Comparison of ENCODE assay signal across 10 cellular contexts in genomic region chr10:102814456-102814871, GRCh38. TPM values are rescaled to one million over a fixed set of nuclear protein-coding genes. Genes with fewer than 3 reads are reported as not detected.
DNase-seq lines count a peak whose midpoint lies in the region; ATAC-seq, FAIRE-seq and TF ChIP-seq lines count a peak whose summit lies in the region.
"Had no signal": no experiment of that assay in that cellular context is flagged by ENCODE, and none has a peak within 500 bp of the region (broad histone marks: within the 10 kb centered on the region; RNA-seq: fewer than 3 reads in every experiment).

No MANE protein-coding gene starts in this region.

- no peak overlapping the region for H3K56ac ChIP-seq in H1 (replicated peaks; ENCODE audit: insufficient read length, low read depth, low read length)

- no peak overlapping the region for H2BK120ac ChIP-seq in H1 (replicated peaks; ENCODE audit: low read depth, low read length)

- H3K4me1 ChIP-seq in H1 (replicated peaks in 1 of 4; ENCODE audit: control insufficient read depth in 3 of 4, insufficient read depth in 4 of 4, low read length in 3 of 4) (peaks cover 0 to 7% (median 2%) of the 10 kb centered on the region in 4 experiments; a peak in 4 of 7 replicates), thoracic aorta (ENCODE audit: control insufficient read depth in 1 of 2, low read depth in 2 of 2) (peaks cover 30 to 49% of the 10 kb centered on the region in 2 donors)

- WGBS in H1 (ENCODE audit: extremely low coverage in 1 of 2, insufficient coverage in 1 of 2, insufficient read length in 1 of 2, insufficient replicate concordance in 2 of 2, low coverage in 1 of 2, low lambda C conversion rate in 2 of 2, missing lambda C conversion rate in 1 of 2), 2 experiments, result 85% methylated on average over 8 of the region's 8 CpGs; no CpG with 5 or more reads in 1 of the 2 experiments

- H3K9ac ChIP-seq in H1 (replicated peaks in 1 of 4; ENCODE audit: extremely low read depth in 1 of 4, low read depth in 3 of 4, low read length in 3 of 4), result no peak overlapping the region

- H3K9me3 ChIP-seq in H1 (ENCODE audit: insufficient read depth in 2 of 2, low read depth in 1 of 2, low read length in 1 of 2) (no peaks in the 10 kb centered on the region), thoracic aorta (no peaks in the 10 kb centered on the region)

- H2BK20ac ChIP-seq in H1 (ENCODE audit: low read length), result no peak overlapping the region

- H3K79me2 ChIP-seq in H1 (ENCODE audit: control insufficient read depth in 1 of 2, insufficient read depth in 2 of 2, low read length in 2 of 2), result no peaks in the 10 kb centered on the region

- POLR2A ChIA-PET in H1 (lab: Charles Lee; ENCODE audit: partially characterized antibody), result no interaction called here

- no peak overlapping the region for H3K18ac ChIP-seq in H1 (ENCODE audit: extremely low read depth, low read length)

- H3K36me3 ChIP-seq in H1 (ENCODE audit: control insufficient read depth in 2 of 4, insufficient read depth in 4 of 4, low read length in 3 of 4) (peaks cover 0 to 7% (median 2%) of the 10 kb centered on the region in 4 experiments; a peak in 2 of 8 replicates), thoracic aorta (peaks cover 38% of the 10 kb centered on the region)

- H3K23me2 ChIP-seq in H1 (ENCODE audit: low read depth, low read length), result no peaks in the 10 kb centered on the region

- in situ Hi-C loops in KBM-7 (cut with MboI; ENCODE audit: low pct_unique_long_range_greater_than_20kb, low sequenced_read_pairs), result no loop called here

- H4K8ac ChIP-seq in H1 (ENCODE audit: extremely low read depth, insufficient read depth, low read length), result no peak overlapping the region

- H3K27me3 ChIP-seq in H1 (replicated peaks in 1 of 4; ENCODE audit: control insufficient read depth in 3 of 4, extremely low read depth in 1 of 4, insufficient read depth in 3 of 4, low read length in 3 of 4), result no peaks in the 10 kb centered on the region
- H3K27me3 ChIP-seq in thoracic aorta (replicated peaks; ENCODE audit: insufficient read depth), result no peaks in the 10 kb centered on the region

- TF ChIP-seq POLR2A in H1 (IDR thresholded peaks at IDR 0.05; ENCODE audit: control extremely low read depth in 1 of 2, low read depth in 2 of 2, low read length in 2 of 2), result no peak
- no peak for TF ChIP-seq POLR2A in GM18505 (IDR thresholded peaks at IDR 0.05; ENCODE audit: borderline replicate concordance, extremely low read depth, insufficient read depth, insufficient read length)
- no peak for TF ChIP-seq POLR2A in erythroblast (IDR thresholded peaks at IDR 0.05; ENCODE audit: low read length)

- no peak overlapping the region for H2BK12ac ChIP-seq in H1 (ENCODE audit: low read depth, low read length)

- H3K79me1 ChIP-seq in H1 (ENCODE audit: low read depth, low read length), result no peaks in the 10 kb centered on the region

- H4K91ac ChIP-seq in H1 (replicated peaks; ENCODE audit: insufficient read length, low read length), result no peak overlapping the region

- H3K27ac ChIP-seq in H1 (ENCODE audit: low read depth, low read length), result no peak overlapping the region
- peak overlapping the region; percentile 96 to 99 for H3K27ac ChIP-seq in thoracic aorta

- H3K14ac ChIP-seq in H1 (ENCODE audit: insufficient read length), result no peak overlapping the region

- no peak for FAIRE-seq in H1 (lab: Jason Lieb, UNC)
- FAIRE-seq: urothelium cell line had no signal

- H3K4me2 ChIP-seq in H1 (ENCODE audit: insufficient read depth in 1 of 2, low read depth in 2 of 2, low read length in 2 of 2), result no peak overlapping the region

- TF ChIP-seq EP300 in H1 (IDR thresholded peaks at IDR 0.05; ENCODE audit: borderline replicate concordance in 1 of 2, low read depth in 2 of 2, low read length in 2 of 2), result no peak

- peak overlapping the region; percentile 20 for H3K4ac ChIP-seq in H1 (replicated peaks; ENCODE audit: insufficient read length, low read depth, low read length)

- H2AFZ ChIP-seq in H1 (ENCODE audit: low read length), result no peak overlapping the region

- no peak overlapping the region for H2BK15ac ChIP-seq in H1 (ENCODE audit: low read length)

- TF ChIP-seq CTCF in H1 (IDR thresholded peaks at IDR 0.05; ENCODE audit: control extremely low read depth in 1 of 3, insufficient read depth in 1 of 3, low read depth in 1 of 3, low read length in 3 of 3) (no peak), thoracic aorta (IDR thresholded peaks at IDR 0.05) (no peak)

- no peak for TF ChIP-seq RAD21 in H1 (IDR thresholded peaks at IDR 0.05 in 1 of 2, conservative IDR thresholded peaks at IDR 0.05 in 1 of 2; ENCODE audit: low read depth in 2 of 2, low read length in 2 of 2)

- ATAC-seq in thoracic aorta (ENCODE audit: insufficient number of reproducible peaks, low FRiP score, low read depth), result no peak
- no peak for ATAC-seq in GM18505 (IDR thresholded peaks at IDR 0.05; ENCODE audit: unreplicated experiment)

- DNase-seq in KBM-7 (peak; percentile 39), H1 (ENCODE audit: low read depth in 1 of 2, low spot score in 2 of 2) (no peak), mucosa of gallbladder (ENCODE audit: low spot score) (peak; percentile 27), thoracic aorta (ENCODE audit: low spot score) (no peak), NCI-H2081 treated with DMSO at 0.1 percent for 48 hours (lab: John Stamatoyannopoulos, UW) (no peak), NCI-H1105 treated with DMSO at 0.1 percent for 48 hours (lab: John Stamatoyannopoulos, UW) (no peak), erythroblast (lab: John Stamatoyannopoulos, UW) (no peak)
- DNase-seq: DMS79 treated with DMSO at 0.1 percent for 48 hours had no signal

- H2AK5ac ChIP-seq in H1 (ENCODE audit: low read depth, low read length), result no peak overlapping the region

- H4K20me1 ChIP-seq in H1 (replicated peaks in 1 of 2; ENCODE audit: control insufficient read depth in 1 of 2, insufficient read depth in 2 of 2, low read length in 2 of 2), result no peaks in the 10 kb centered on the region

- CTCF ChIA-PET in H1 (lab: Charles Lee; ENCODE audit: partially characterized antibody), result interaction anchor here (1.2 kb wide), 1 partner anchor 60 kb away, joined by 4 read pairs; no protein-coding TSS in a partner anchor

- H3K23ac ChIP-seq in H1 (ENCODE audit: insufficient read length), result no peak overlapping the region

- H3K4me3 ChIP-seq in H1 (ENCODE audit: extremely low read depth in 1 of 4, insufficient read depth in 2 of 4, low read depth in 3 of 4, low read length in 4 of 4) (no peak overlapping the region), thoracic aorta (no peak overlapping the region)

- no peak overlapping the region for H4K5ac ChIP-seq in H1 (ENCODE audit: insufficient read length, low read depth, low read length)

- no peak overlapping the region for H2BK5ac ChIP-seq in H1 (ENCODE audit: low read depth, low read length)

TF ChIP-seq in H1, 55 proteins besides CTCF, POLR2A, EP300 and RAD21:
- no peak for TF ChIP-seq SIRT6 (IDR thresholded peaks at IDR 0.05; ENCODE audit: low read length)

RNA-seq across cellular contexts. Expression of gene CYP17A1, which starts 22.7 kb away (rescaled TPM):
- total RNA-seq in H1 (2021; fragmentation: NEBNext Ultra II Directional; extraction: Animal tissue kit (Norgen Biotek cat#: 25700)), result not detected in 2 replicates
- not detected in 2 replicates for polyA plus RNA-seq in H1 (2011; rRNA removed)
- not detected for polyA plus RNA-seq in H1 (2011; cell fraction: cytosol; rRNA removed)
- polyA plus RNA-seq in H1 (2011; cell fraction: nucleus; rRNA removed), result not detected
- not detected in 4 replicates for polyA plus RNA-seq in H1 (2012, experiment 1 of 2)
- not detected for polyA plus RNA-seq in H1 (2012, experiment 2 of 2)
- polyA plus RNA-seq in H1 (2013, experiment 1 of 2), result not detected
- not detected for polyA plus RNA-seq in H1 (2013, experiment 2 of 2)
- polyA minus RNA-seq in H1 (2011; rRNA and poly(A)+ RNA removed), result not detected in 2 replicates
- polyA minus RNA-seq in H1 (2011; cell fraction: cytosol; rRNA and poly(A)+ RNA removed), result not detected
- polyA minus RNA-seq in H1 (2011; cell fraction: nucleus; rRNA and poly(A)+ RNA removed), result not detected
- 7.3 TPM for total RNA-seq in mucosa of gallbladder
- 1 to 10 TPM in 1 of 2 donors, under 1 TPM in 1; 0.41 to 1.3 TPM for total RNA-seq in thoracic aorta

RNA-seq across cellular contexts. Expression of gene BORCS7, which starts 39.6 kb away (rescaled TPM):
- 2.3 and 3.7 TPM in 2 replicates for total RNA-seq in H1 (2021; fragmentation: NEBNext Ultra II Directional; extraction: Animal tissue kit (Norgen Biotek cat#: 25700))
- 3.8 and 6.7 TPM in 2 replicates for polyA plus RNA-seq in H1 (2011; rRNA removed)
- polyA plus RNA-seq in H1 (2011; cell fraction: cytosol; rRNA removed), result 10.9 TPM
- polyA plus RNA-seq in H1 (2011; cell fraction: nucleus; rRNA removed), result 3.9 TPM
- polyA plus RNA-seq in H1 (2012, experiment 1 of 2), result 3.7 to 6.0 TPM (median 4.2 TPM) in 4 replicates
- 2.3 TPM for polyA plus RNA-seq in H1 (2012, experiment 2 of 2)
- polyA plus RNA-seq in H1 (2013, experiment 1 of 2), result 3.8 TPM
- polyA plus RNA-seq in H1 (2013, experiment 2 of 2), result 2.9 TPM
- 2.6 and 4.1 TPM in 2 replicates for polyA minus RNA-seq in H1 (2011; rRNA and poly(A)+ RNA removed)
- polyA minus RNA-seq in H1 (2011; cell fraction: cytosol; rRNA and poly(A)+ RNA removed), result 3.7 TPM
- 2.5 TPM for polyA minus RNA-seq in H1 (2011; cell fraction: nucleus; rRNA and poly(A)+ RNA removed)
- total RNA-seq in mucosa of gallbladder (29.8 TPM), thoracic aorta (10 to 100 TPM; 35.2 to 38.7 TPM)

RNA-seq across cellular contexts. Expression of gene AS3MT, which starts 54.8 kb away (rescaled TPM):
- 10.3 and 10.4 TPM in 2 replicates for total RNA-seq in H1 (2021; fragmentation: NEBNext Ultra II Directional; extraction: Animal tissue kit (Norgen Biotek cat#: 25700))
- 5.2 and 5.8 TPM in 2 replicates for polyA plus RNA-seq in H1 (2011; rRNA removed)
- 9.3 TPM for polyA plus RNA-seq in H1 (2011; cell fraction: cytosol; rRNA removed)
- polyA plus RNA-seq in H1 (2011; cell fraction: nucleus; rRNA removed), result 5.9 TPM
- polyA plus RNA-seq in H1 (2012, experiment 1 of 2), result 14.0 to 18.6 TPM (median 17.7 TPM) in 4 replicates
- polyA plus RNA-seq in H1 (2012, experiment 2 of 2), result 5.8 TPM
- 10.2 TPM for polyA plus RNA-seq in H1 (2013, experiment 1 of 2)
- polyA plus RNA-seq in H1 (2013, experiment 2 of 2), result 10.3 TPM
- 3.3 and 4.5 TPM in 2 replicates for polyA minus RNA-seq in H1 (2011; rRNA and poly(A)+ RNA removed)
- polyA minus RNA-seq in H1 (2011; cell fraction: cytosol; rRNA and poly(A)+ RNA removed), result 3.4 TPM
- 5.4 TPM for polyA minus RNA-seq in H1 (2011; cell fraction: nucleus; rRNA and poly(A)+ RNA removed)
- total RNA-seq in mucosa of gallbladder (5.4 TPM), thoracic aorta (1 to 10 TPM; 5.6 to 6.2 TPM)

Comparison
In these comparisons a context has a peak if more than half of its experiments do, and no peak if none do; other contexts are left out.
1. DNase-seq: peak in KBM-7 (single experiment) and mucosa of gallbladder (single experiment); none in H1 (0 of 2), thoracic aorta (single experiment), NCI-H2081 treated with DMSO at 0.1 percent for 48 hours (single experiment), NCI-H1105 treated with DMSO at 0.1 percent for 48 hours (single experiment) and erythroblast (0 of 2).